1 cellular context compared by ENCODE assay signal in genomic region chr6:31834704-31835375, GRCh38.
A peak's percentile ranks its signal among the peaks of the same experiment; 100 is the strongest.
TF ChIP-seq lines count a peak whose summit lies in the region.

No MANE protein-coding gene starts in this region.

TF ChIP-seq in K562, 482 proteins besides CTCF, POLR2A, EP300 and RAD21 (continued from another document and continues in another):
- 0 out of 2 replicates have a peak, but pooled peaks have one; percentile 27 for TF ChIP-seq TSHZ1 (CRISPR knock-in tag; IDR thresholded peaks at IDR 0.05)
- no peak for TF ChIP-seq HSF4 (CRISPR knock-in tag; IDR thresholded peaks at IDR 0.05; ENCODE audit: borderline replicate concordance)
- no peak for TF ChIP-seq KLF6 (CRISPR knock-in tag; IDR thresholded peaks at IDR 0.05; ENCODE audit: borderline replicate concordance)
- TF ChIP-seq CHCHD3 (CRISPR knock-in tag; IDR thresholded peaks at IDR 0.05) = peak; percentile 96
- TF ChIP-seq SREBF2 (CRISPR knock-in tag; IDR thresholded peaks at IDR 0.05) = peak; percentile 98; the same call in 1 of the 2 replicates
- TF ChIP-seq CREB3L1 (IDR thresholded peaks at IDR 0.05; ENCODE audit: borderline replicate concordance, low read depth) = peak; percentile 74
- peak; percentile 98 for TF ChIP-seq FOXK1 (CRISPR knock-in tag; IDR thresholded peaks at IDR 0.05; ENCODE audit: borderline replicate concordance)
- TF ChIP-seq PRMT5 (CRISPR knock-in tag; IDR thresholded peaks at IDR 0.05) = no peak
- TF ChIP-seq MAFK (IDR thresholded peaks at IDR 0.05; ENCODE audit: low read length) = no peak
- peak; percentile 79 for TF ChIP-seq ZNF41 (CRISPR knock-in tag; conservative IDR thresholded peaks at IDR 0.05)
- no peak for TF ChIP-seq PTBP1 (IDR thresholded peaks at IDR 0.05; ENCODE audit: low read depth, low read length)
- TF ChIP-seq CREM (IDR thresholded peaks at IDR 0.05; ENCODE audit: low read depth) = peak; percentile 46; the same call in 1 of the 2 replicates
- TF ChIP-seq ZNF764 (CRISPR knock-in tag; IDR thresholded peaks at IDR 0.05; ENCODE audit: low read depth) = peak; percentile 79
- TF ChIP-seq ZBTB7A (IDR thresholded peaks at IDR 0.05; ENCODE audit: borderline replicate concordance, control insufficient read depth, low read depth, low read length) = peak; percentile 58; the same call in 1 of the 2 replicates
- peak; percentile 66 for TF ChIP-seq HNRNPLL (IDR thresholded peaks at IDR 0.05; ENCODE audit: low read depth, low read length, poor library complexity, severe bottlenecking)
- peak; percentile 70; the same call in 1 of the 2 replicates for TF ChIP-seq SMAD3 (CRISPR knock-in tag; conservative IDR thresholded peaks at IDR 0.05)
- peak; percentile 47; the same call in 1 of the 2 replicates for TF ChIP-seq KLF13 (tag; IDR thresholded peaks at IDR 0.05; ENCODE audit: borderline replicate concordance, low read depth)
- TF ChIP-seq JUND (IDR thresholded peaks at IDR 0.05; ENCODE audit: borderline replicate concordance, low read depth, low read length) = no peak; the same call in 1 of the 2 replicates
- TF ChIP-seq JUND (tag; IDR thresholded peaks at IDR 0.05; ENCODE audit: borderline replicate concordance, low read depth, low read length) = 0 out of 3 replicates have a peak, but pooled peaks have one; percentile 40
- no peak for TF ChIP-seq MGA (IDR thresholded peaks at IDR 0.05)
- TF ChIP-seq RBBP5 (IDR thresholded peaks at IDR 0.05; ENCODE audit: borderline replicate concordance, insufficient read depth, low read length, poor library complexity, severe bottlenecking) = peak; percentile 96
- TF ChIP-seq TEAD4 (IDR thresholded peaks at IDR 0.05; ENCODE audit: low read length) = peak; percentile 73
- no peak for TF ChIP-seq TEAD4 (CRISPR knock-in tag; IDR thresholded peaks at IDR 0.05; ENCODE audit: borderline replicate concordance)
- TF ChIP-seq XRCC5 (IDR thresholded peaks at IDR 0.05; ENCODE audit: low read depth, low read length) = peak; percentile 84; the same call in 1 of the 2 replicates
- peak; percentile 99 for TF ChIP-seq CHD1 (IDR thresholded peaks at IDR 0.05; ENCODE audit: low read length)
- peak; percentile 96 for TF ChIP-seq OTX1 (CRISPR knock-in tag; IDR thresholded peaks at IDR 0.05)
- peak; percentile 99 for TF ChIP-seq RBFOX2 (IDR thresholded peaks at IDR 0.05; ENCODE audit: low read depth, low read length)
- TF ChIP-seq ZNF311 (CRISPR knock-in tag; IDR thresholded peaks at IDR 0.05) = no peak
- TF ChIP-seq GTF2E2 (tag; IDR thresholded peaks at IDR 0.05) = peak; percentile 100
- peak; percentile 6 for TF ChIP-seq MAX (CRISPR knock-in tag; IDR thresholded peaks at IDR 0.05)
- TF ChIP-seq ATF6 (CRISPR knock-in tag; IDR thresholded peaks at IDR 0.05) = peak; percentile 98
- TF ChIP-seq RFX5 (IDR thresholded peaks at IDR 0.05; ENCODE audit: low read depth, low read length) = no peak; the same call in 1 of the 2 replicates
- 0 out of 2 replicates have a peak, but pooled peaks have one; percentile 77 for TF ChIP-seq ZNF77 (CRISPR knock-in tag; IDR thresholded peaks at IDR 0.05)
- peak; percentile 26 for TF ChIP-seq HNRNPK (IDR thresholded peaks at IDR 0.05; ENCODE audit: low read depth, low read length, poor library complexity, severe bottlenecking)
- TF ChIP-seq SRF (CRISPR knock-in tag; IDR thresholded peaks at IDR 0.05) = peak; percentile 77 to 87
- no peak for TF ChIP-seq DACH1 (IDR thresholded peaks at IDR 0.05; ENCODE audit: partially characterized antibody)
- TF ChIP-seq KDM5B (IDR thresholded peaks at IDR 0.05; ENCODE audit: insufficient replicate concordance, low read depth, low read length) = peak; percentile 99
- TF ChIP-seq ATF4 (CRISPR knock-in tag; IDR thresholded peaks at IDR 0.05) = peak; percentile 45; the same call in 1 of the 2 replicates
- peak; percentile 92; the same call in 1 of the 2 replicates for TF ChIP-seq POLR2AphosphoS2 (IDR thresholded peaks at IDR 0.05; ENCODE audit: low read length)
- no peak for TF ChIP-seq ASH1L (IDR thresholded peaks at IDR 0.05; ENCODE audit: borderline replicate concordance, low read depth, partially characterized antibody)
- peak; percentile 89; the same call in 1 of the 2 replicates for TF ChIP-seq BRD4 (IDR thresholded peaks at IDR 0.05)
- no peak for TF ChIP-seq ZKSCAN8 (CRISPR knock-in tag; IDR thresholded peaks at IDR 0.05)
- TF ChIP-seq MIER1 (IDR thresholded peaks at IDR 0.05; ENCODE audit: low read depth) = 0 out of 2 replicates have a peak, but pooled peaks have one; percentile 57
- TF ChIP-seq ZNF347 (CRISPR knock-in tag; IDR thresholded peaks at IDR 0.05; ENCODE audit: low read depth) = no peak; the same call in 1 of the 2 replicates
- TF ChIP-seq CEBPB (tag; IDR thresholded peaks at IDR 0.05) = peak; percentile 90
- TF ChIP-seq MYNN (IDR thresholded peaks at IDR 0.05) = no peak; the same call in 1 of the 2 replicates
- no peak for TF ChIP-seq MYNN (CRISPR knock-in tag; IDR thresholded peaks at IDR 0.05)
- peak; percentile 100 for TF ChIP-seq KAT7 (CRISPR knock-in tag; IDR thresholded peaks at IDR 0.05; ENCODE audit: borderline replicate concordance)
- TF ChIP-seq ZKSCAN3 (CRISPR knock-in tag; IDR thresholded peaks at IDR 0.05) = no peak
